22 cellular contexts compared by ENCODE assay signal in the genomic region with DNA sequence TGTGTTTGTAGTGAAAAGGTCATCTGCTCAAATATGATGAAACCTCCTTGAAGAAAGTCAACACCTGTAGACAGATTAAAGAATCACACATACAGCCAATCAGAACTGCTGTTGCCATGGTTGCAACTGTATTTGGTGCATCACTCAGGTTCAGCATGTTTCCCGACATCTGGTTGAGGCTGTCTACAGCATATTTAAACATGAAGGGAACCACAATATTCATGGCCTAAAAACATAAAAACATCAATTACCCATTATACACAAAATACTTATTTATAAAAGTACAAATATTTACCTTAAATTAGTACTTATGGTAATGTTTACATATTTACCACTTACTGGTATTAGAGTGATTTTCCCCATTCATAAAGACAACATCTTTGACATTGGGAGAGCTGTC.
DNase-seq lines count a peak whose midpoint lies in the region; ATAC-seq, FAIRE-seq and TF ChIP-seq lines count a peak whose summit lies in the region.
"Had no signal": no experiment of that assay in that cellular context is flagged by ENCODE, and none has a peak within 500 bp of the region (broad histone marks: within the 10 kb centered on the region; RNA-seq: fewer than 3 reads in every experiment).

No MANE protein-coding gene starts in this region.

- H3K27ac ChIP-seq in kidney (ENCODE audit: low read depth in 2 of 2, low read length in 2 of 2) (no peak overlapping the region), ascending aorta (no peak overlapping the region)
- H3K27ac ChIP-seq: 22Rv1, SJSA1 had no signal

- peak; percentile 89 for FAIRE-seq in D721Med (lab: Jason Lieb, UNC)
- FAIRE-seq in kidney (lab: Jason Lieb, UNC) = peak; percentile 8

- TF ChIP-seq CTCF in D721Med (IDR thresholded peaks at IDR 0.05; ENCODE audit: insufficient read depth, missing control alignments) (no peak), kidney (IDR thresholded peaks at IDR 0.05; ENCODE audit: borderline replicate concordance, extremely low read depth, insufficient read depth) (no peak), ascending aorta (IDR thresholded peaks at IDR 0.05) (no peak)

- intact Hi-C loops in kidney (cut with DNase I) = no loop called here
- intact Hi-C loops in ascending aorta (cut with DNase I) = no loop called here

- no peak overlapping the region for H3K9ac ChIP-seq in kidney (ENCODE audit: low read length in 2 of 2)

- DNase-seq in DMS 273 (lab: John Stamatoyannopoulos, UW; ENCODE audit: unreplicated experiment) = peak; percentile 6
- DNase-seq in DMS 273 treated with DMSO at 0.1 percent for 48 hours (lab: John Stamatoyannopoulos, UW) = no peak
- no peak for DNase-seq in D721Med (ENCODE audit: insufficient read length, low spot score)
- DNase-seq in NCI-H69 (lab: John Stamatoyannopoulos, UW) = peak; percentile 0
- DNase-seq in kidney = no peak
- DNase-seq in ascending aorta (ENCODE audit: low spot score in 2 of 2) = no peak
- DNase-seq in epidermal melanocyte (ENCODE audit: insufficient read length, low spot score) = no peak
- DNase-seq: BE2C; CD8-positive, alpha-beta memory T cell; GOT3; HCEC 1CT; NCI-H1048; NCI-H1694; NCI-H2029 treated with DMSO at 0.1 percent for 48 hours; NCI-H446; NCI-H526 treated with DMSO at 0.1 percent for 48 hours; Right ventricle myocardium superior; RPMI8226; T-cell had no signal

- H3K9me3 ChIP-seq in kidney (ENCODE audit: control insufficient read depth in 1 of 2, low read length in 2 of 2) (no peaks in the 10 kb centered on the region), ascending aorta (no peaks in the 10 kb centered on the region)
- H3K9me3 ChIP-seq: BE2C, SJSA1 had no signal

- ATAC-seq in HG03378 (IDR thresholded peaks at IDR 0.05; ENCODE audit: unreplicated experiment) = no peak
- ATAC-seq: T-cell had no signal

- H3K4me1 ChIP-seq in kidney (ENCODE audit: control insufficient read depth in 1 of 2, insufficient read depth in 1 of 2, low read depth in 1 of 2, low read length in 2 of 2) (no peaks in the 10 kb centered on the region), ascending aorta (no peaks in the 10 kb centered on the region)
- H3K4me1 ChIP-seq: BE2C, SJSA1 had no signal

- H3K27me3 ChIP-seq in ascending aorta = no peaks in the 10 kb centered on the region
- H3K27me3 ChIP-seq: BE2C, SJSA1 had no signal

- H3K36me3 ChIP-seq in kidney (ENCODE audit: control insufficient read depth in 1 of 2, insufficient read depth in 2 of 2, low read length in 2 of 2) (no peaks in the 10 kb centered on the region), ascending aorta (peaks cover 0 to 4% of the 10 kb centered on the region in 2 donors)
- H3K36me3 ChIP-seq: BE2C, SJSA1 had no signal

- H3K4me3 ChIP-seq in kidney (ENCODE audit: low read length in 2 of 2) = no peak overlapping the region
- H3K4me3 ChIP-seq in ascending aorta = no peak overlapping the region
- H3K4me3 ChIP-seq: SJSA1 had no signal

Comparison
In these comparisons a context has a peak if more than half of its experiments do, and no peak if none do; other contexts are left out.
1. DNase-seq: peak in DMS 273 (single experiment) and NCI-H69 (single experiment); none in DMS 273 treated with DMSO at 0.1 percent for 48 hours (single experiment), D721Med (single experiment), kidney (single experiment), ascending aorta (0 of 2) and epidermal melanocyte (single experiment).